2 cellular contexts compared by ENCODE assay signal in the genomic region with DNA sequence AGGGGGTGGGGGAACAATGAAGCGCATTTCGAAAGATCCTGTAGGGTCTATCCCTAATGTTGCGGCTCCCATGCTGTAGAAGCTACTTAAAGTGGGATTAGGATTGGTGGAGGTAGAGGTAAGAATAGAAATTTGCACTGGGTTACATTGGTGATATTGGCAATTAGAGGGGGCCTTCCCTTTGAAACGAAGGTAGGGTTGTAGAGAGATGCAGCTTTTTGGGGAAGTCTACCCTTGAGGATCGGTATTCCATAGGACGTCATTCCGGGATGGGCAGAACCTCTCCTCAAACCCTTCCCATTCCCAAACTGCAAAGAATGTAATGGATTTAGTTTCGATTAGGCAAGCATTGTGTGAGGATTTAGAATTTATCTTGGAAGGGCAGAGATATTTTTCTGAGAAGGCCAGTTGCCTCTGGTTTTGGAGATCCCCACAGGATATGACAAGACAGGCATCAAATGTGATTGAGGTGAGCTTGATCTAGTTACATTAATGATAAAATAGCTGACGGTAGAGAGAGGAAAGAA.
TF ChIP-seq lines count a peak whose summit lies in the region.

No MANE protein-coding gene starts in this region.

TF ChIP-seq in HepG2, 621 proteins besides CTCF, POLR2A, EP300 and RAD21 (continued from another document):
- TF ChIP-seq PRDM10 (CRISPR knock-in tag; IDR thresholded peaks at IDR 0.05; ENCODE audit: low read depth) (0 out of 2 replicates have a peak, but pooled peaks have one; percentile 3), RARA (CRISPR knock-in tag; IDR thresholded peaks at IDR 0.05) (no peak), ZNF790 (CRISPR knock-in tag; IDR thresholded peaks at IDR 0.05; ENCODE audit: borderline replicate concordance) (no peak), ZNF44 (CRISPR knock-in tag; IDR thresholded peaks at IDR 0.05) (0 out of 2 replicates have a peak, but pooled peaks have one; percentile 14), AHR (CRISPR knock-in tag; IDR thresholded peaks at IDR 0.05) (no peak), ZSCAN21 (CRISPR knock-in tag; IDR thresholded peaks at IDR 0.05; ENCODE audit: borderline replicate concordance) (no peak), REL (CRISPR knock-in tag; conservative IDR thresholded peaks at IDR 0.05) (no peak), HDAC6 (IDR thresholded peaks at IDR 0.05; ENCODE audit: low read depth, low read length) (0 out of 2 replicates have a peak, but pooled peaks have one; percentile 74), MBD4 (IDR thresholded peaks at IDR 0.05; ENCODE audit: borderline replicate concordance, low read length) (peak; percentile 76; the same call in 1 of the 2 replicates), RBFOX2 (IDR thresholded peaks at IDR 0.05; ENCODE audit: low read depth, low read length) (peak; percentile 73), CENPX (CRISPR knock-in tag; IDR thresholded peaks at IDR 0.05) (peak; percentile 48; the same call in 1 of the 2 replicates), ZNF275 (CRISPR knock-in tag; IDR thresholded peaks at IDR 0.05; ENCODE audit: borderline replicate concordance) (0 out of 2 replicates have a peak, but pooled peaks have one; percentile 3), TAF1 (CRISPR knock-in tag; IDR thresholded peaks at IDR 0.05) (0 out of 2 replicates have a peak, but pooled peaks have one; percentile 7), POLR2AphosphoS5 (IDR thresholded peaks at IDR 0.05; ENCODE audit: low read depth, low read length) (peak; percentile 28)
TF ChIP-seq in HepG2: peak in this region for 35.

TF ChIP-seq in WTC11, 78 proteins besides CTCF, POLR2A, EP300 and RAD21 (continued from another document):
- TF ChIP-seq, protein P1, sequence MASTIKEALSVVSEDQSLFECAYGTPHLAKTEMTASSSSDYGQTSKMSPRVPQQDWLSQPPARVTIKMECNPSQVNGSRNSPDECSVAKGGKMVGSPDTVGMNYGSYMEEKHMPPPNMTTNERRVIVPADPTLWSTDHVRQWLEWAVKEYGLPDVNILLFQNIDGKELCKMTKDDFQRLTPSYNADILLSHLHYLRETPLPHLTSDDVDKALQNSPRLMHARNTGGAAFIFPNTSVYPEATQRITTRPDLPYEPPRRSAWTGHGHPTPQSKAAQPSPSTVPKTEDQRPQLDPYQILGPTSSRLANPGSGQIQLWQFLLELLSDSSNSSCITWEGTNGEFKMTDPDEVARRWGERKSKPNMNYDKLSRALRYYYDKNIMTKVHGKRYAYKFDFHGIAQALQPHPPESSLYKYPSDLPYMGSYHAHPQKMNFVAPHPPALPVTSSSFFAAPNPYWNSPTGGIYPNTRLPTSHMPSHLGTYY (CRISPR knock-in tag; IDR thresholded peaks at IDR 0.05), result peak; percentile 11; the same call in 1 of the 2 replicates
- TF ChIP-seq ZNF138 (CRISPR knock-in tag; conservative IDR thresholded peaks at IDR 0.05), result no peak
- TF ChIP-seq, protein P2, sequence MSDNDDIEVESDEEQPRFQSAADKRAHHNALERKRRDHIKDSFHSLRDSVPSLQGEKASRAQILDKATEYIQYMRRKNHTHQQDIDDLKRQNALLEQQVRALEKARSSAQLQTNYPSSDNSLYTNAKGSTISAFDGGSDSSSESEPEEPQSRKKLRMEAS (CRISPR knock-in tag; IDR thresholded peaks at IDR 0.05), result no peak
